11 cellular contexts compared by ENCODE assay signal in the genomic region with DNA sequence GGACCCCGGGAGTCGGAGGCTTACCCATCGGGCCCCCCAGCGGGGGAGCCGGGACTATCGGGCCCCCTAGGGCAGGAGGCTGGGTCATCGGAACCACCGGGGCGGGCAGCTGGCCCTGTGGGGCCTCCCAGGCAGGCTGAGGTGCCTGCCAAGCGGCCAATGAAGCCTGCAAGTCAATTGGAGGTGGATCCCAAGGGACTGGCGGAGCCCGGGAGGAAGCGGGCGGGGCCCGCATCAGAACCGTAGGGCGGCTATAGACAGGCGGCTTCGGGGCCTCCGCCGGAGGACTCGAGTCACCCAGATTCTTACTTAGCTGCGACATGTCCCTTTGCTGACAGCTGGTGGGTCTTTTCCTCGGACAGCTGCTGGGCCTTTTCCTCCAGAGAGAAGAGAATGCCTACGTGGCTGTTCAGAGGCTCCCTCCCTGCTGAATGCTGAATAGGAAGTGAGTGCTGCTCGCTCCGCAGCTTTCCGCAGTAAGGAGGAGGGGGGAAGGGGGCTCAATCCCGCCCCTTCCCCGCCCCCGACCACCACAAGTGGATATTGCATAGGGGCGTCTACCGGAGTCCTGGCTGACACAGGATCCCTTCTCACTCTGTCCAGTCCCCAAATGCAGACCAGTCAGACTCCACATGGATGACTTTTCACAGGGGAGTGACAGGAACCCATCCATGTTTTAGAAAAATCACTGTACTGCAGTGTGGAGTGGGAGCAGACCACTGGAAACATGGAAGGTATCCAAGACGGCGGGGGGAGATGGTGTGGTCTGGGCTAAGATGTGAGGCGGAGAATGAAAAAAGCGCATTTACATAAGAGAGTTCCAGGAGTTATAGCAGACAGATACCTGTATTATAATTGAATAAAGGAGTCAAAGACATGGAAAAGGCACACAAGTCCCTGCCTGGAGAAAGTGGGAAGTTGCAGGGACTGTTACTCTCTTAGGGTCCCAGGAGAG. TPM values are rescaled to one million over a fixed set of nuclear protein-coding genes. Genes with fewer than 3 reads are reported as not detected.
DNase-seq lines count a peak whose midpoint lies in the region; ATAC-seq and TF ChIP-seq lines count a peak whose summit lies in the region.
"Had no signal": no experiment of that assay in that cellular context is flagged by ENCODE, and none has a peak within 500 bp of the region (broad histone marks: within the 10 kb centered on the region; RNA-seq: fewer than 3 reads in every experiment).

A gene (minus strand): TSS at position 447 of the 955 bp plus-strand sequence. CDS start 125 bp downstream, at position 322.

- intact Hi-C loops in left ventricle myocardium inferior (cut with micrococcal nuclease) = loop anchor here (10.0 kb wide), 1 partner anchor 227 kb away; no protein-coding TSS in a partner anchor
- intact Hi-C loops in activated naive CD4-positive, alpha-beta T cell treated with anti-CD3 and anti-CD28 coated beads for 36 hours (cut with micrococcal nuclease) = loop anchor here (2.0 kb wide), 1 partner anchor 209 kb away; no protein-coding TSS in a partner anchor

- H3K27me3 Mint-ChIP-seq in progenitor cell of endocrine pancreas = no peaks in the 10 kb centered on the region
- peaks cover 18% of the 10 kb centered on the region for H3K27me3 Mint-ChIP-seq in activated naive CD4-positive, alpha-beta T cell treated with anti-CD3 and anti-CD28 coated beads for 36 hours (ENCODE audit: low read depth)

- H3K9me3 ChIP-seq in left ventricle myocardium inferior (replicated peaks) = no peaks in the 10 kb centered on the region

- TF ChIP-seq CTCF in left ventricle myocardium inferior (IDR thresholded peaks at IDR 0.05; ENCODE audit: borderline replicate concordance) (no peak), progenitor cell of endocrine pancreas (IDR thresholded peaks at IDR 0.05; ENCODE audit: unreplicated experiment) (no peak)

- peaks cover 6% of the 10 kb centered on the region for H3K9me3 Mint-ChIP-seq in progenitor cell of endocrine pancreas (ENCODE audit: low read depth)
- H3K9me3 Mint-ChIP-seq in activated naive CD4-positive, alpha-beta T cell treated with anti-CD3 and anti-CD28 coated beads for 36 hours = no peaks in the 10 kb centered on the region
- H3K9me3 Mint-ChIP-seq: activated naive CD8-positive, alpha-beta T cell treated with anti-CD3 and anti-CD28 coated beads, Interleukin-2, amount 10 ng/mL, durations not matched to agents 7 days and 5 days had no signal

- CTCF ChIA-PET in activated naive CD4-positive, alpha-beta T cell treated with anti-CD3 and anti-CD28 coated beads for 36 hours (lab: Charles Lee) = no interaction called here

- H3K4me1 ChIP-seq in left ventricle myocardium inferior = no peaks in the 10 kb centered on the region

- H3K4me3 Mint-ChIP-seq in progenitor cell of endocrine pancreas (ENCODE audit: low read depth) = peak within 1 kb of the TSS; percentile 74
- no peak within 1 kb of the TSS for H3K4me3 Mint-ChIP-seq in activated naive CD4-positive, alpha-beta T cell treated with anti-CD3 and anti-CD28 coated beads for 36 hours
- H3K4me3 Mint-ChIP-seq: activated naive CD8-positive, alpha-beta T cell treated with anti-CD3 and anti-CD28 coated beads, Interleukin-2, amount 10 ng/mL, durations not matched to agents 7 days and 5 days had no signal

- H3K27me3 ChIP-seq in left ventricle myocardium inferior (ENCODE audit: low read depth) = peaks cover 87% of the 10 kb centered on the region

- peaks cover 2% of the 10 kb centered on the region for H3K36me3 Mint-ChIP-seq in progenitor cell of endocrine pancreas (ENCODE audit: insufficient read depth)
- no peaks in the 10 kb centered on the region for H3K36me3 Mint-ChIP-seq in activated naive CD4-positive, alpha-beta T cell treated with anti-CD3 and anti-CD28 coated beads for 36 hours (ENCODE audit: low read depth)
- H3K36me3 Mint-ChIP-seq: activated naive CD8-positive, alpha-beta T cell treated with anti-CD3 and anti-CD28 coated beads, Interleukin-2, amount 10 ng/mL, durations not matched to agents 7 days and 5 days had no signal

- H3K27ac ChIP-seq in left ventricle myocardium inferior (replicated peaks) = no peak within 1 kb of the TSS

- no peak for ATAC-seq in GM21723 (IDR thresholded peaks at IDR 0.05; ENCODE audit: unreplicated experiment)

- DNase-seq in DMS114 treated with DMSO at 0.1 percent for 48 hours (lab: John Stamatoyannopoulos, UW; ENCODE audit: unreplicated experiment) = peak; percentile 14
- DNase-seq in NCI-H82 treated with DMSO at 0.1 percent for 48 hours (lab: John Stamatoyannopoulos, UW; ENCODE audit: unreplicated experiment) = peak; percentile 28
- DNase-seq in left ventricle myocardium inferior = no peak
- DNase-seq in progenitor cell of endocrine pancreas (ENCODE audit: low spot score, unreplicated experiment) = no peak
- DNase-seq in kidney glomerular epithelial cell (lab: John Stamatoyannopoulos, UW) = no peak
- DNase-seq in activated naive CD4-positive, alpha-beta T cell treated with anti-CD3 and anti-CD28 coated beads for 36 hours = no peak
- no peak for DNase-seq in OCI-M2 (lab: John Stamatoyannopoulos, UW; ENCODE audit: unreplicated experiment)
- DNase-seq: activated naive CD8-positive, alpha-beta T cell treated with anti-CD3 and anti-CD28 coated beads, Interleukin-2, amount 10 ng/mL, durations not matched to agents 7 days and 5 days; DMS79 treated with DMSO at 0.1 percent for 48 hours; NCI-H2029 had no signal

- H3K4me3 ChIP-seq in left ventricle myocardium inferior = peak within 1 kb of the TSS; percentile 54

- H3K4me1 Mint-ChIP-seq in progenitor cell of endocrine pancreas (ENCODE audit: low read depth) = peaks cover 10% of the 10 kb centered on the region
- no peaks in the 10 kb centered on the region for H3K4me1 Mint-ChIP-seq in activated naive CD4-positive, alpha-beta T cell treated with anti-CD3 and anti-CD28 coated beads for 36 hours (ENCODE audit: low read depth)
- H3K4me1 Mint-ChIP-seq: activated naive CD8-positive, alpha-beta T cell treated with anti-CD3 and anti-CD28 coated beads, Interleukin-2, amount 10 ng/mL, durations not matched to agents 7 days and 5 days had no signal

- H3K36me3 ChIP-seq in left ventricle myocardium inferior = no peaks in the 10 kb centered on the region

- H3K27ac Mint-ChIP-seq in progenitor cell of endocrine pancreas = peak within 1 kb of the TSS; percentile 87
- no peak within 1 kb of the TSS for H3K27ac Mint-ChIP-seq in activated naive CD4-positive, alpha-beta T cell treated with anti-CD3 and anti-CD28 coated beads for 36 hours
- H3K27ac Mint-ChIP-seq: activated naive CD8-positive, alpha-beta T cell treated with anti-CD3 and anti-CD28 coated beads, Interleukin-2, amount 10 ng/mL, durations not matched to agents 7 days and 5 days had no signal

RNA-seq across cellular contexts. Expression of the gene that starts here (rescaled TPM):
- not detected for total RNA-seq in left ventricle myocardium inferior
- 14.3 and 16.1 TPM in 2 replicates for total RNA-seq in progenitor cell of endocrine pancreas
- total RNA-seq in activated naive CD4-positive, alpha-beta T cell treated with anti-CD3 and anti-CD28 coated beads for 36 hours = not detected
- total RNA-seq: activated naive CD8-positive, alpha-beta T cell treated with anti-CD3 and anti-CD28 coated beads, Interleukin-2, amount 10 ng/mL, durations not matched to agents 7 days and 5 days had no signal

Comparison
In these comparisons a context has a peak if more than half of its experiments do, and no peak if none do; other contexts are left out.
1. RNA of the gene that starts here (total RNA-seq): 14.3 to 16.1 TPM in progenitor cell of endocrine pancreas; not detected in left ventricle myocardium inferior (single experiment) and not detected in activated naive CD4-positive, alpha-beta T cell treated with anti-CD3 and anti-CD28 coated beads for 36 hours; every median in the first group is over 10 times any median in the second.
2. DNase-seq: peak in DMS114 treated with DMSO at 0.1 percent for 48 hours (single experiment) and NCI-H82 treated with DMSO at 0.1 percent for 48 hours (single experiment); none in left ventricle myocardium inferior (single experiment), progenitor cell of endocrine pancreas (single experiment), kidney glomerular epithelial cell (single experiment), activated naive CD4-positive, alpha-beta T cell treated with anti-CD3 and anti-CD28 coated beads for 36 hours (single experiment) and OCI-M2 (single experiment).